Comparison of ENCODE assay signal across 13 cellular contexts in the genomic region with DNA sequence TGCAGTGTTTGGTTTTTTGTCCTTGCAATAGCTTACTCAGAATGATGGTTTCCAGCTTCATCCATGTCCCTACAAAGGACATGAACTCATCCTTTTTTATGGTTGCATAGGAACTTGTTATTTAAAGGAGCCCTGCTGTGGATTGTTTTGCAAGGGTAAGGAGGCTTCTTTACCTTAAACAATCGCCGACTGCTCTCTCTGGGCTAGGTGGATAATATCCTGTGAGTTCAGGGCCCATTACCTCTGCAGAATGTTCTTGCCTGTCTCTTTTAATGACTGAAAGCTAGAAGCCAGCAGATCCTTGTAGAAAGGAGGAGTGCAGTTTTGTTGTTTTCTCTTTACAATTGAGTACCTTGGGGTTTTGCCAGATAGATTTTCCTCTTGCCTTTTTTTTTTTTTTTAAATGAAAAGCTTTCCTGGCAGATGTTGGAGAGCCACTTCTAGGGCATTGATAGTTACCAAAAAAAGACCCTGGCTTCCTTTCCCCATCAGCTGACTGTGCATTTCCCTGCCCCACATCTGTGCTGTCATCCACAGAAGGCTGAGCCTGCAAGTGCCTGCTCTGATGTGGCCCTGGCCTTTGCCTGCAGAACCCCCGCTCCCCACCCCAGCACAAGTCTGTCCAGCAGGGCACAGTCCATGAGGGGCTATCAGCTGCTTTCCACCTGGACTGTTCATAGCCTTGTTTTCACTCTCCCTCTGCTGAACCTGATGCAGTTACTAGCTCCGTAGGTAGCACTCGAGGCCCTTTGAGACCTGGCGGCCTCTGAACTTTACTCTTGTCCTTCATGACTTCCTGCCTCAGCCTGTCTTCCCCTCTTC.
DNase-seq lines count a peak whose midpoint lies in the region; ATAC-seq and TF ChIP-seq lines count a peak whose summit lies in the region.
"Had no signal": no experiment of that assay in that cellular context is flagged by ENCODE, and none has a peak within 500 bp of the region (broad histone marks: within the 10 kb centered on the region; RNA-seq: fewer than 3 reads in every experiment).

No MANE protein-coding gene starts in this region.

- H3K4me1 ChIP-seq in endodermal cell (ENCODE audit: control insufficient read depth, insufficient read depth, low read length): peaks cover 4% of the 10 kb centered on the region
- peaks cover 3% of the 10 kb centered on the region for H3K4me1 ChIP-seq in mesenchymal stem cell (ENCODE audit: control insufficient read depth, insufficient read depth, low read depth, low read length)

- no peak overlapping the region for H2BK120ac ChIP-seq in mesenchymal stem cell (ENCODE audit: low read depth, low read length)

- peaks cover 5% of the 10 kb centered on the region for H3K79me1 ChIP-seq in mesenchymal stem cell (replicated peaks; ENCODE audit: low read length, poor library complexity, severe bottlenecking)

- H2AK5ac ChIP-seq in mesenchymal stem cell (ENCODE audit: low read length, severe bottlenecking): no peak overlapping the region

- no peak overlapping the region for H3K18ac ChIP-seq in mesenchymal stem cell (ENCODE audit: low read depth in 1 of 2, low read length in 2 of 2)

- H3K4me2 ChIP-seq in mesenchymal stem cell (ENCODE audit: low read length, poor library complexity, severe bottlenecking): no peak overlapping the region

- H3K36me3 ChIP-seq in endodermal cell (ENCODE audit: control insufficient read depth, insufficient read depth, low read length): no peaks in the 10 kb centered on the region
- H3K36me3 ChIP-seq in mesenchymal stem cell (ENCODE audit: control insufficient read depth in 1 of 2, insufficient read depth in 2 of 2, low read depth in 1 of 2, low read length in 2 of 2): no peaks in the 10 kb centered on the region
- H3K36me3 ChIP-seq: neutrophil had no signal

- no peak overlapping the region for H3K14ac ChIP-seq in mesenchymal stem cell (ENCODE audit: low read length in 2 of 2)

- H3K27ac ChIP-seq in endodermal cell (ENCODE audit: low read depth, low read length): no peak overlapping the region
- no peak overlapping the region for H3K27ac ChIP-seq in mesenchymal stem cell (ENCODE audit: low read length, poor library complexity, severe bottlenecking)
- H3K27ac ChIP-seq: neutrophil had no signal

- ATAC-seq in stimulated activated memory B cell treated with anti-CD40 and anti-IgM and Interleukin-4, amounts not matched to agents 10 μg/mL and 1 μg/mL and 100 μg/mL, for 72 hours: no peak

- peaks cover 10% of the 10 kb centered on the region for H3K9me3 Mint-ChIP-seq in endodermal cell
- H3K9me3 Mint-ChIP-seq in stimulated activated memory B cell treated with anti-CD40 and anti-IgM and Interleukin-4, amounts not matched to agents 10 μg/mL and 1 μg/mL and 100 μg/mL, for 72 hours: no peaks in the 10 kb centered on the region

- no peak overlapping the region for H3K4me3 Mint-ChIP-seq in endodermal cell
- H3K4me3 Mint-ChIP-seq in stimulated activated memory B cell treated with anti-CD40 and anti-IgM and Interleukin-4, amounts not matched to agents 10 μg/mL and 1 μg/mL and 100 μg/mL, for 72 hours: no peak overlapping the region

- no peak overlapping the region for H2BK15ac ChIP-seq in mesenchymal stem cell (ENCODE audit: low read depth, poor library complexity, severe bottlenecking)

- peak overlapping the region in 1 of 2 experiments; percentile 1 for H2BK12ac ChIP-seq in mesenchymal stem cell (ENCODE audit: low read length in 2 of 2)

- 79 to 86% methylated on average over 5 to 6 of the region's 6 CpGs for WGBS in endodermal cell (ENCODE audit: insufficient coverage in 1 of 2, insufficient read length in 1 of 2), 2 experiments
- 73% methylated on average over 6 of the region's 6 CpGs for WGBS in mesenchymal stem cell

- no peak for TF ChIP-seq CTCF in endodermal cell (conservative IDR thresholded peaks at IDR 0.05)

- H3K27ac Mint-ChIP-seq in endodermal cell: peak overlapping the region; percentile 3
- no peak overlapping the region for H3K27ac Mint-ChIP-seq in stimulated activated memory B cell treated with anti-CD40 and anti-IgM and Interleukin-4, amounts not matched to agents 10 μg/mL and 1 μg/mL and 100 μg/mL, for 72 hours

- H2AFZ ChIP-seq in mesenchymal stem cell (ENCODE audit: low read depth, low read length): no peak overlapping the region

- H4K8ac ChIP-seq in mesenchymal stem cell (ENCODE audit: low read length): peak overlapping the region; percentile 62

- no peaks in the 10 kb centered on the region for H3K27me3 Mint-ChIP-seq in endodermal cell (ENCODE audit: insufficient read depth)
- no peaks in the 10 kb centered on the region for H3K27me3 Mint-ChIP-seq in stimulated activated memory B cell treated with anti-CD40 and anti-IgM and Interleukin-4, amounts not matched to agents 10 μg/mL and 1 μg/mL and 100 μg/mL, for 72 hours

- H3K27me3 ChIP-seq in endodermal cell (ENCODE audit: control insufficient read depth, insufficient read depth, low read length, poor library complexity, severe bottlenecking) (no peaks in the 10 kb centered on the region), mesenchymal stem cell (ENCODE audit: control insufficient read depth in 1 of 2, insufficient read depth in 1 of 2, low read length in 2 of 2) (no peaks in the 10 kb centered on the region)
- H3K27me3 ChIP-seq: neutrophil had no signal

- H4K91ac ChIP-seq in mesenchymal stem cell (ENCODE audit: low read length): no peak overlapping the region

- no peak overlapping the region for H3K23ac ChIP-seq in mesenchymal stem cell (ENCODE audit: low read length in 2 of 2)

- H3K9ac ChIP-seq in endodermal cell (ENCODE audit: extremely low read depth, low read length, poor library complexity, severe bottlenecking): no peak overlapping the region
- peak overlapping the region; percentile 44 for H3K9ac ChIP-seq in mesenchymal stem cell (ENCODE audit: low read length)

- H3K36me3 Mint-ChIP-seq in endodermal cell (ENCODE audit: low read depth): peaks cover 5% of the 10 kb centered on the region
- peaks cover 17% of the 10 kb centered on the region for H3K36me3 Mint-ChIP-seq in stimulated activated memory B cell treated with anti-CD40 and anti-IgM and Interleukin-4, amounts not matched to agents 10 μg/mL and 1 μg/mL and 100 μg/mL, for 72 hours

- no peak overlapping the region for H3K4me3 ChIP-seq in endodermal cell (ENCODE audit: low read length)
- no peak overlapping the region for H3K4me3 ChIP-seq in mesenchymal stem cell (ENCODE audit: insufficient read depth in 1 of 2, low read depth in 1 of 2, low read length in 2 of 2)

- DNase-seq in COR-L47 (lab: John Stamatoyannopoulos, UW) (peak; percentile 36), NCI-H2107 (lab: John Stamatoyannopoulos, UW) (peak; percentile 22), endodermal cell (no peak), mesenchymal stem cell (peak; percentile 3), NCI-H1436 (lab: John Stamatoyannopoulos, UW) (no peak), HuH-7.5 (ENCODE audit: low spot score) (no peak)
- no peak for DNase-seq in activated CD8-positive, alpha-beta memory T cell treated with anti-CD3 and anti-CD28 coated beads for 24 hours
- DNase-seq: activated CD4-positive, alpha-beta T cell treated with anti-CD3 and anti-CD28 coated beads, Interleukin-2, amount 50 U/mL, for 1 hour; islet precursor cell; NCI-H748 treated with DMSO at 0.1 percent for 48 hours; stimulated activated CD4-positive, alpha-beta T cell treated with anti-CD3 and anti-CD28 coated beads, Interleukin-2, amount 100 ng/mL, for 48 hours had no signal

- no peak overlapping the region for H2BK5ac ChIP-seq in mesenchymal stem cell (ENCODE audit: low read depth, low read length, poor library complexity, severe bottlenecking)

- H3K9me3 ChIP-seq in endodermal cell (ENCODE audit: control insufficient read depth, low read length) (peaks cover 15% of the 10 kb centered on the region), mesenchymal stem cell (ENCODE audit: control insufficient read depth, low read length) (no peaks in the 10 kb centered on the region)
- H3K9me3 ChIP-seq: neutrophil had no signal

- peaks cover 34% of the 10 kb centered on the region for H3K4me1 Mint-ChIP-seq in endodermal cell
- H3K4me1 Mint-ChIP-seq in stimulated activated memory B cell treated with anti-CD40 and anti-IgM and Interleukin-4, amounts not matched to agents 10 μg/mL and 1 μg/mL and 100 μg/mL, for 72 hours: no peaks in the 10 kb centered on the region

- no peak overlapping the region for H3K4ac ChIP-seq in mesenchymal stem cell (ENCODE audit: low read depth in 1 of 2, low read length in 2 of 2)

Comparison
In these comparisons a context has a peak if more than half of its experiments do, and no peak if none do; other contexts are left out.
1. DNase-seq: peak in COR-L47 (single experiment), NCI-H2107 (single experiment) and mesenchymal stem cell (single experiment); none in endodermal cell (single experiment), NCI-H1436 (single experiment), HuH-7.5 (single experiment) and activated CD8-positive, alpha-beta memory T cell treated with anti-CD3 and anti-CD28 coated beads for 24 hours (single experiment).